In the genomic region with DNA sequence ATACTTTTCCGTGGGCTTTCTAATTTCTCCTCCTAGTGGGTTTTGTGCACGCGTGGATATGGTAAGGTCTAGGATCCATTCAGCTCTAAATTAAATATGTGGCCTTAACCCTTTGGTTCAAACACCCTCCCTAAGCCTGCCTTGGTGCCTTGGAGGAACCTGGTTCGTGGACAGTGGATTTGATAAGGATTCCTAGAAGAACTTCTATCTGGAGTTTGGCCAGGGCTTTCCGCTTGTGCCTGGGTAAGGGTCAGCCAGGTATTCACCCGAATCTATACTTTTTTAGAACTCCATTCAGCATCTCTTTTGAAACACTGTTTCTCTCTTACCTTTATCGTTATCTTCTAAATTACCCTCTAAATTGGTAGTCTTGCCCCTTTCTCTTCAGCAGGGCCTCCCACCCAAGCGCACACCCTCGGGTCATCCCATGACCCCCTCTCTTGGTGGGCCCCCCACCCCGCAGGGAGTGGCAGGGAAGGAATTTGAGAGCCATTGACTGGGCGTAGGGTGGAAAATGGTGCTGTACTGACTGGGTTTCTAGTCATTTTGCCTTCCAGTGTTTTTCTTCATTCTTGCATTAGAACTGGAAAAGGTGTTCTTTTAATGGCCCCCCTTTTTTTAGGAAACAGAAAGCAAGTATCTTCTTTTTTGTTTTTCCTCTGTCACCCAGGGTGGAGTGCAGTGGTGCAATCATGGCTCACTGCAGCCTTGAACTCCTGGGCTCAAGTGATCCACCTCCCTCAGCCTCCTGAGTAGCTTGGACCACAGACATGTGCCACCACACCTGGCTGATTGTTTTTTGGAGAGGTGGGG, we compare ENCODE assay signal across 10 cellular contexts. TPM values are rescaled to one million over a fixed set of nuclear protein-coding genes. Genes with fewer than 3 reads are reported as not detected.
DNase-seq lines count a peak whose midpoint lies in the region; ATAC-seq and TF ChIP-seq lines count a peak whose summit lies in the region.
"Had no signal": no experiment of that assay in that cellular context is flagged by ENCODE, and none has a peak within 500 bp of the region (broad histone marks: within the 10 kb centered on the region; RNA-seq: fewer than 3 reads in every experiment).

No MANE protein-coding gene starts in this region.

- H3K27me3 ChIP-seq in skeletal muscle tissue (ENCODE audit: control insufficient read depth in 3 of 3, insufficient read depth in 3 of 3, low read length in 3 of 3) = no peaks in the 10 kb centered on the region
- no peaks in the 10 kb centered on the region for H3K27me3 ChIP-seq in uterus

- intact Hi-C loops in activated B cell treated with CpG ODN at 0.5 μM for 24 hours (cut with micrococcal nuclease) = loop anchor here (10.0 kb wide), 1 partner anchor 144 kb away; no protein-coding TSS in a partner anchor
- intact Hi-C loops in uterus (cut with DNase I; ENCODE audit: low total_unique reads) = no loop called here

- peak overlapping the region; percentile 88 to 98 (median 94) for H3K9ac ChIP-seq in skeletal muscle tissue (ENCODE audit: low read depth in 1 of 3, low read length in 3 of 3)

- peak overlapping the region; percentile 28 for H3K4me3 Mint-ChIP-seq in activated B cell treated with CpG ODN at 0.5 μM for 24 hours
- peak overlapping the region; percentile 94 for H3K4me3 Mint-ChIP-seq in glutamatergic neuron (ENCODE audit: unreplicated experiment)

- no peaks in the 10 kb centered on the region for H3K36me3 Mint-ChIP-seq in activated B cell treated with CpG ODN at 0.5 μM for 24 hours (ENCODE audit: low read depth)
- H3K36me3 Mint-ChIP-seq in glutamatergic neuron (ENCODE audit: unreplicated experiment) = no peaks in the 10 kb centered on the region

- H3K36me3 ChIP-seq in skeletal muscle tissue (ENCODE audit: control insufficient read depth in 3 of 3, insufficient read depth in 3 of 3, low read length in 3 of 3) (no peaks in the 10 kb centered on the region), uterus (no peaks in the 10 kb centered on the region)

- no peak for TF ChIP-seq POLR2A in uterus (IDR thresholded peaks at IDR 0.05)

- peaks cover 34 to 45% (median 35%) of the 10 kb centered on the region in 3 donors for H3K4me1 ChIP-seq in skeletal muscle tissue (ENCODE audit: control insufficient read depth in 3 of 3, insufficient read depth in 3 of 3, low read length in 3 of 3)
- H3K4me1 ChIP-seq in uterus = peaks cover 4 to 5% of the 10 kb centered on the region in 2 donors

- ATAC-seq in activated B cell treated with CpG ODN at 0.5 μM for 24 hours (ENCODE audit: low read depth) = no peak
- no peak for ATAC-seq in GM19324 (IDR thresholded peaks at IDR 0.05; ENCODE audit: low FRiP score, unreplicated experiment)

- H3K27me3 Mint-ChIP-seq in activated B cell treated with CpG ODN at 0.5 μM for 24 hours = peaks cover 24% of the 10 kb centered on the region
- peaks cover 5% of the 10 kb centered on the region for H3K27me3 Mint-ChIP-seq in glutamatergic neuron (ENCODE audit: unreplicated experiment)

- H3K27ac ChIP-seq in skeletal muscle tissue (ENCODE audit: low read depth, low read length) (peak overlapping the region; percentile 72), uterus (peak overlapping the region in 1 of 2 donors; percentile 87)

- no peak for TF ChIP-seq CTCF in activated B cell treated with CpG ODN at 0.5 μM for 24 hours (IDR thresholded peaks at IDR 0.05)
- TF ChIP-seq CTCF in glutamatergic neuron (IDR thresholded peaks at IDR 0.05; ENCODE audit: partially characterized antibody, unreplicated experiment) = no peak
- TF ChIP-seq CTCF in uterus (IDR thresholded peaks at IDR 0.05) = no peak

- CTCF ChIA-PET in activated B cell treated with CpG ODN at 0.5 μM for 24 hours (lab: Charles Lee) = no interaction called here

- H3K4me1 Mint-ChIP-seq in activated B cell treated with CpG ODN at 0.5 μM for 24 hours (peaks cover 13% of the 10 kb centered on the region), glutamatergic neuron (ENCODE audit: low read depth, unreplicated experiment) (peaks cover 20% of the 10 kb centered on the region)

- DNase-seq in NCI-H345 (lab: John Stamatoyannopoulos, UW) = peak; percentile 12
- no peak for DNase-seq in NCI-H345 treated with DMSO at 0.1 percent for 48 hours (lab: John Stamatoyannopoulos, UW; ENCODE audit: unreplicated experiment)
- DNase-seq in activated B cell treated with CpG ODN at 0.5 μM for 24 hours = no peak
- DNase-seq in glutamatergic neuron = no peak
- no peak for DNase-seq in NCI-H2107 treated with DMSO at 0.1 percent for 48 hours (lab: John Stamatoyannopoulos, UW; ENCODE audit: unreplicated experiment)
- DNase-seq in uterus = no peak
- DNase-seq: NCI-H2171 treated with DMSO at 0.1 percent for 48 hours; stimulated activated CD4-positive, alpha-beta T cell treated with anti-CD3 and anti-CD28 coated beads, Interleukin-2, amount 100 ng/mL, for 48 hours had no signal

- H3K4me3 ChIP-seq in skeletal muscle tissue (ENCODE audit: low read length in 3 of 3) (peak overlapping the region; percentile 85 to 95 (median 89)), uterus (peak overlapping the region in 1 of 2 donors; percentile 98)

- H3K9me3 Mint-ChIP-seq in activated B cell treated with CpG ODN at 0.5 μM for 24 hours = no peaks in the 10 kb centered on the region
- peaks cover 7% of the 10 kb centered on the region for H3K9me3 Mint-ChIP-seq in glutamatergic neuron (ENCODE audit: unreplicated experiment)

- H3K27ac Mint-ChIP-seq in activated B cell treated with CpG ODN at 0.5 μM for 24 hours = no peak overlapping the region
- no peak overlapping the region for H3K27ac Mint-ChIP-seq in glutamatergic neuron (ENCODE audit: unreplicated experiment)

- POLR2A ChIA-PET in activated B cell treated with CpG ODN at 0.5 μM for 24 hours (lab: Charles Lee) = no interaction called here

- H3K9me3 ChIP-seq in skeletal muscle tissue (ENCODE audit: control insufficient read depth in 3 of 3, low read length in 3 of 3) = no peaks in the 10 kb centered on the region
- no peaks in the 10 kb centered on the region for H3K9me3 ChIP-seq in uterus

RNA-seq across cellular contexts. Expression of a gene that starts 1.8 kb away (rescaled TPM):
- total RNA-seq in activated B cell treated with CpG ODN at 0.5 μM for 24 hours = 1.1 and 1.6 TPM in 2 replicates
- total RNA-seq in glutamatergic neuron (ENCODE audit: unreplicated experiment) = 12.4 TPM
- 17.7 TPM for total RNA-seq in skeletal muscle tissue
- 10 to 100 TPM; 12.9 to 59.5 (median 19.9) TPM for total RNA-seq in uterus
